Comparison of ENCODE assay signal across 24 cellular contexts in genomic region chr5:24712047-24712446, GRCh38.
DNase-seq lines count a peak whose midpoint lies in the region; ATAC-seq and TF ChIP-seq lines count a peak whose summit lies in the region.
"Had no signal": no experiment of that assay in that cellular context is flagged by ENCODE, and none has a peak within 500 bp of the region (broad histone marks: within the 10 kb centered on the region; RNA-seq: fewer than 3 reads in every experiment).

No MANE protein-coding gene starts in this region.

- CTCF ChIA-PET in WTC11 (lab: Charles Lee), result no interaction called here

- H3K9me3 Mint-ChIP-seq in WTC11, result peaks cover 7% of the 10 kb centered on the region

- H3K4me1 Mint-ChIP-seq in WTC11, result no peaks in the 10 kb centered on the region
- H3K4me1 Mint-ChIP-seq: B cell; CD14-positive monocyte; CD4-positive, alpha-beta memory T cell; CD4-positive, CD25-positive, alpha-beta regulatory T cell; CD8-positive, alpha-beta memory T cell had no signal

- H3K36me3 Mint-ChIP-seq in WTC11, result no peaks in the 10 kb centered on the region
- H3K36me3 Mint-ChIP-seq: CD14-positive monocyte; CD4-positive, alpha-beta memory T cell; CD4-positive, CD25-positive, alpha-beta regulatory T cell; CD8-positive, alpha-beta memory T cell; CD8-positive, alpha-beta T cell had no signal

- H3K4me3 Mint-ChIP-seq in WTC11, result no peak overlapping the region
- H3K4me3 Mint-ChIP-seq: B cell; CD14-positive monocyte; CD4-positive, alpha-beta memory T cell; CD4-positive, alpha-beta T cell; CD4-positive, CD25-positive, alpha-beta regulatory T cell; CD8-positive, alpha-beta memory T cell; CD8-positive, alpha-beta T cell had no signal

- DNase-seq in WTC11 (ENCODE audit: low spot score), result no peak
- DNase-seq: 8988T; ACHN; AML-193; BE2C; C1 segment of cervical spinal cord; Caco-2; Calu3; CD4-positive, alpha-beta memory T cell; CD4-positive, alpha-beta T cell; CD4-positive, CD25-positive, alpha-beta regulatory T cell; CD8-positive, alpha-beta memory T cell; CD8-positive, alpha-beta T cell; COR-L47; DMS 273 treated with DMSO at 0.1 percent for 48 hours; DMS153; DMS79; DMS79 treated with DMSO at 0.1 percent for 48 hours; DND-41; EL had no signal

- no peaks in the 10 kb centered on the region for H3K27me3 Mint-ChIP-seq in WTC11 (ENCODE audit: low read depth)
- H3K27me3 Mint-ChIP-seq: B cell; CD4-positive, alpha-beta memory T cell; CD4-positive, alpha-beta T cell; CD4-positive, CD25-positive, alpha-beta regulatory T cell; CD8-positive, alpha-beta memory T cell had no signal

- H3K27ac Mint-ChIP-seq in WTC11, result no peak overlapping the region
- H3K27ac Mint-ChIP-seq: B cell; CD14-positive monocyte; CD4-positive, alpha-beta memory T cell; CD4-positive, alpha-beta T cell; CD4-positive, CD25-positive, alpha-beta regulatory T cell; CD8-positive, alpha-beta memory T cell; CD8-positive, alpha-beta T cell had no signal

- POLR2A ChIA-PET in WTC11 (lab: Charles Lee), result no interaction called here

- no peak for ATAC-seq in WTC11
- no peak for ATAC-seq in activated CD4-positive, CD25-positive, alpha-beta regulatory T cell treated with anti-CD3 and anti-CD28 coated beads, Interleukin-2, amount 50 U/mL, for 24 hours
- ATAC-seq: A549; CD8-positive, alpha-beta T cell had no signal

- TF ChIP-seq CTCF in WTC11 (IDR thresholded peaks at IDR 0.05), result no peak

TF ChIP-seq in WTC11, 78 proteins besides CTCF, POLR2A, EP300 and RAD21:
- no peak for TF ChIP-seq KAT7 (CRISPR knock-in tag; IDR thresholded peaks at IDR 0.05; ENCODE audit: borderline replicate concordance)
- no peak for TF ChIP-seq SMAD4 (CRISPR knock-in tag; IDR thresholded peaks at IDR 0.05)
- no peak for TF ChIP-seq NFE2L1 (CRISPR knock-in tag; IDR thresholded peaks at IDR 0.05)
- peak; percentile 92 for TF ChIP-seq HMGA2 (CRISPR knock-in tag; IDR thresholded peaks at IDR 0.05)
- TF ChIP-seq IRF2 (CRISPR knock-in tag; IDR thresholded peaks at IDR 0.05; ENCODE audit: borderline replicate concordance, low read depth), result no peak
- TF ChIP-seq TP53 (CRISPR knock-in tag; IDR thresholded peaks at IDR 0.05), result no peak
